26 cellular contexts compared by ENCODE assay signal in the genomic region with DNA sequence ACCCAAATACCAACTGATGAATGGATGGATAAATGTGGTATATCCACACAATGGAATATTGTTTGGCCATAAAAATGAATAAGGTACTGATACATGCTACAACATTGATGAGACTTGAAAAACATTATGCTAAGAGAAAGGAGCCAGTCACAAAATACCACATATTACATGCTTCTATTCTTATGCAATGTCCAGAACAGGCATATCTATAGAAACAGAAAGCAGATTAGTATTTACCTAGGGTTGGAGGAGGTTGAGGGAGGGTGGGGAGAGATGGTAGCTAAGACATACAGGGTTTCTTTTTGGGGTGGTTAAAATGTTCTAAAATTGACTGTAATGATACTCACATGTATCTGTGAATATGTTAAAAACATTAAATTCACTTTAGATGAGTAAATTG. TPM values are rescaled to one million over a fixed set of nuclear protein-coding genes. Genes with fewer than 3 reads are reported as not detected.
DNase-seq lines count a peak whose midpoint lies in the region; ATAC-seq, FAIRE-seq and TF ChIP-seq lines count a peak whose summit lies in the region.
"Had no signal": no experiment of that assay in that cellular context is flagged by ENCODE, and none has a peak within 500 bp of the region (broad histone marks: within the 10 kb centered on the region; RNA-seq: fewer than 3 reads in every experiment).

No MANE protein-coding gene starts in this region.

- H3K27ac ChIP-seq in GM12878 (ENCODE audit: control insufficient read depth, insufficient read depth) = no peak overlapping the region
- no peak overlapping the region for H3K27ac ChIP-seq in adrenal gland
- H3K27ac ChIP-seq: BLaER1 had no signal

- DNase-seq in OCI-M1 (lab: John Stamatoyannopoulos, UW) (peak; percentile 27), GM12878 (ENCODE audit: low read depth, low spot score) (no peak), adrenal gland (no peak), RCC 7860 (ENCODE audit: low spot score) (no peak)
- DNase-seq in activated CD4-positive, CD25-positive, alpha-beta regulatory T cell treated with anti-CD3 and anti-CD28 coated beads, Interleukin-2, amount 50 U/mL, for 72 hours = no peak
- DNase-seq: 8988T; ACHN; BE2C; C1 segment of cervical spinal cord; CD4-positive, alpha-beta memory T cell; CD4-positive, CD25-positive, alpha-beta regulatory T cell; CD8-positive, alpha-beta memory T cell; COR-L47; DMS 273 treated with DMSO at 0.1 percent for 48 hours; DMS153; DMS53; DMS79; DND-41; EL; GDM1 had no signal

- POLR2A ChIA-PET in GM12878 (lab: Charles Lee) = no interaction called here

- H3K9me3 ChIP-seq in GM12878 (replicated peaks; ENCODE audit: control insufficient read depth, insufficient read depth, low read length) (no peaks in the 10 kb centered on the region), adrenal gland (replicated peaks in 1 of 3) (no peaks in the 10 kb centered on the region)
- H3K9me3 ChIP-seq: BE2C, BLaER1 had no signal

- TF ChIP-seq EP300 in GM12878 (IDR thresholded peaks at IDR 0.05; ENCODE audit: borderline replicate concordance in 1 of 2, control insufficient read depth in 1 of 2, low read depth in 2 of 2, low read length in 2 of 2) = no peak

- no peak for FAIRE-seq in GM12878 (lab: Jason Lieb, UNC)
- no peak for FAIRE-seq in RCC 7860 (lab: Jason Lieb, UNC)
- FAIRE-seq: A204.1, GM12891, GM19239 had no signal

- H3K4me2 ChIP-seq in GM12878 (ENCODE audit: control insufficient read depth, insufficient read depth) = no peak overlapping the region
- H3K4me2 ChIP-seq: BLaER1 had no signal

- CTCF ChIA-PET in GM12878 (lab: Yijun Ruan, JAX) = interaction anchor here (1.5 kb wide), 2 partner anchors 10 to 14 kb away, joined by 3 to 4 read pairs; no protein-coding TSS in a partner anchor

- no peaks in the 10 kb centered on the region for H4K20me1 ChIP-seq in GM12878 (ENCODE audit: control insufficient read depth, insufficient read depth)
- H4K20me1 ChIP-seq: BLaER1 had no signal

- TF ChIP-seq POLR2A in GM12878 (IDR thresholded peaks at IDR 0.05; ENCODE audit: low read depth, low read length) (no peak), adrenal gland (IDR thresholded peaks at IDR 0.05) (no peak)

- RAD21 ChIA-PET in GM12878 (lab: Charles Lee; ENCODE audit: unreplicated experiment) = no interaction called here

- no peak overlapping the region for H3K9ac ChIP-seq in GM12878 (ENCODE audit: control insufficient read depth, insufficient read depth, low read length)
- H3K9ac ChIP-seq: BLaER1 had no signal

- no peaks in the 10 kb centered on the region for H3K36me3 ChIP-seq in GM12878 (ENCODE audit: control insufficient read depth in 2 of 2, insufficient read depth in 2 of 2, low read length in 1 of 2)
- no peaks in the 10 kb centered on the region for H3K36me3 ChIP-seq in adrenal gland (replicated peaks in 1 of 2)
- H3K36me3 ChIP-seq: BE2C, BLaER1 had no signal

- no peaks in the 10 kb centered on the region for H3K79me2 ChIP-seq in GM12878 (ENCODE audit: control insufficient read depth, insufficient read depth, low read length)

- peak; percentile 51 for ATAC-seq in GM12878

- SMC1A ChIA-PET in GM12878 (lab: Charles Lee; ENCODE audit: uncharacterized antibody, unreplicated experiment) = interaction anchor here (0.6 to 1.3 kb wide), 2 partner anchors 12 to 363 kb away, joined by 3 to 4 read pairs; no protein-coding TSS in a partner anchor

- H3K27me3 ChIP-seq in GM12878 (replicated peaks in 1 of 2; ENCODE audit: control insufficient read depth in 2 of 2, insufficient read depth in 2 of 2, low read length in 1 of 2) = no peaks in the 10 kb centered on the region
- H3K27me3 ChIP-seq in adrenal gland = no peaks in the 10 kb centered on the region
- H3K27me3 ChIP-seq: BE2C, BLaER1 had no signal

- no peak overlapping the region for H3K4me3 ChIP-seq in GM12878
- H3K4me3 ChIP-seq in adrenal gland = no peak overlapping the region
- H3K4me3 ChIP-seq: BLaER1 had no signal

- no peak for TF ChIP-seq RAD21 in GM12878 (IDR thresholded peaks at IDR 0.05; ENCODE audit: insufficient read depth, low read depth, low read length)

- H3K4me1 ChIP-seq in GM12878 (ENCODE audit: control insufficient read depth, insufficient read depth, low read length) (no peaks in the 10 kb centered on the region), adrenal gland (replicated peaks in 1 of 2) (no peaks in the 10 kb centered on the region)
- H3K4me1 ChIP-seq: BE2C, BLaER1 had no signal

- no TSS peak for BruUV-seq in GM12878 (replicated peaks; lab: Mats Ljungman, UMichigan)

- intact Hi-C loops in GM12878 (cut with micrococcal nuclease; ENCODE audit: unreplicated experiment) = no loop called here
- intact Hi-C loops in adrenal gland (cut with DNase I) = no loop called here

- no peak overlapping the region for H2AFZ ChIP-seq in GM12878 (ENCODE audit: control insufficient read depth, low read depth, low read length)

- no peak for TF ChIP-seq CTCF in GM12878 (IDR thresholded peaks at IDR 0.05 in 2 of 3, conservative IDR thresholded peaks at IDR 0.05 in 1 of 3; ENCODE audit: control insufficient read depth in 2 of 3, extremely low read depth in 1 of 3, insufficient read depth in 1 of 3, low read depth in 3 of 3, low read length in 3 of 3)
- TF ChIP-seq CTCF in adrenal gland (IDR thresholded peaks at IDR 0.05) = no peak

- in situ Hi-C loops in GM12878 (cut with MboI) = no loop called here

TF ChIP-seq in GM12878, 131 proteins besides CTCF, POLR2A, EP300 and RAD21:
- TF ChIP-seq HDGF (IDR thresholded peaks at IDR 0.05) (no peak), ATF2 (IDR thresholded peaks at IDR 0.05; ENCODE audit: low read length) (no peak), POU2F2 (IDR thresholded peaks at IDR 0.05; ENCODE audit: borderline replicate concordance, low read depth, low read length) (no peak), LARP7 (IDR thresholded peaks at IDR 0.05) (no peak), ZNF24 (IDR thresholded peaks at IDR 0.05) (no peak), RCOR1 (conservative IDR thresholded peaks at IDR 0.05; ENCODE audit: low read depth, low read length) (no peak), SREBF1 (IDR thresholded peaks at IDR 0.05; ENCODE audit: low read length) (no peak), IKZF1 (conservative IDR thresholded peaks at IDR 0.05) (no peak), PAX5 (IDR thresholded peaks at IDR 0.05; ENCODE audit: borderline replicate concordance, low read depth, low read length) (no peak), SUPT20H (IDR thresholded peaks at IDR 0.05; ENCODE audit: borderline replicate concordance, control insufficient read depth, low read depth, low read length) (no peak), SMAD5 (IDR thresholded peaks at IDR 0.05; ENCODE audit: low read depth) (no peak), BACH1 (IDR thresholded peaks at IDR 0.05; ENCODE audit: borderline replicate concordance) (no peak), ASH2L (IDR thresholded peaks at IDR 0.05; ENCODE audit: borderline replicate concordance, low read depth) (no peak)
- TF ChIP-seq, protein P1, sequence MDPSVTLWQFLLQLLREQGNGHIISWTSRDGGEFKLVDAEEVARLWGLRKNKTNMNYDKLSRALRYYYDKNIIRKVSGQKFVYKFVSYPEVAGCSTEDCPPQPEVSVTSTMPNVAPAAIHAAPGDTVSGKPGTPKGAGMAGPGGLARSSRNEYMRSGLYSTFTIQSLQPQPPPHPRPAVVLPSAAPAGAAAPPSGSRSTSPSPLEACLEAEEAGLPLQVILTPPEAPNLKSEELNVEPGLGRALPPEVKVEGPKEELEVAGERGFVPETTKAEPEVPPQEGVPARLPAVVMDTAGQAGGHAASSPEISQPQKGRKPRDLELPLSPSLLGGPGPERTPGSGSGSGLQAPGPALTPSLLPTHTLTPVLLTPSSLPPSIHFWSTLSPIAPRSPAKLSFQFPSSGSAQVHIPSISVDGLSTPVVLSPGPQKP (IDR thresholded peaks at IDR 0.05; ENCODE audit: low read depth, low read length) = no peak

RNA-seq across cellular contexts. Expression of gene TBX18, which starts 24.8 kb away (rescaled TPM):
- total RNA-seq in GM12878 (2013; cell fraction: nucleolus; rRNA removed) = not detected in 2 replicates
- total RNA-seq in GM12878 (2014; rRNA removed) (0.16 TPM in 1 of 2 replicates, not detected in the other), GM12878 (2014; rRNA removed; fragmentation: Illumina TruSeq; extraction: Trizol) (0.09 TPM in 1 of 2 replicates, not detected in the other), GM12878 (2021) (0.10 TPM in 1 of 2 replicates, not detected in the other), adrenal gland (10 to 100 TPM in 1 of 8 donors, 1 to 10 TPM in 7; 2.1 to 10.4 (median 3.2) TPM)
- not detected for polyA plus RNA-seq in GM12878 (2011; ENCODE audit: low read depth)
- polyA plus RNA-seq in GM12878 (2011; rRNA removed) (6.1 TPM in 2 replicates), GM12878 (2014; fragmentation: Illumina TruSeq; extraction: Trizol) (0.03 TPM in 2 replicates), GM12878 (2014; fragmentation: Nextera tagmentation; extraction: Ambion mirVana) (not detected), GM12878 (2014; rRNA removed) (0.24 TPM in 1 of 2 replicates, not detected in the other), GM12878 (2016; fragmentation: Nextera tagmentation; extraction: Ambion mirVana) (not detected), adrenal gland (1 to 10 TPM; 1.0 to 6.3 (median 2.1) TPM)
- 6.5 and 7.9 TPM in 2 replicates for polyA plus RNA-seq in GM12878 (2011; cell fraction: cytosol; rRNA removed)
- polyA plus RNA-seq in GM12878 (2011; cell fraction: nucleus; rRNA removed) = 5.5 and 7.8 TPM in 2 replicates
- polyA plus RNA-seq in GM12878 (2012) = not detected in 2 replicates
- polyA minus RNA-seq in GM12878 (2011; rRNA and poly(A)+ RNA removed) = 9.8 and 14.7 TPM in 2 replicates
- 3.3 and 4.3 TPM in 2 replicates for polyA minus RNA-seq in GM12878 (2011; cell fraction: cytosol; rRNA and poly(A)+ RNA removed)
- polyA minus RNA-seq in GM12878 (2011; cell fraction: nucleus; rRNA and poly(A)+ RNA removed) = 11.4 and 18.6 TPM in 2 replicates
- total RNA-seq: CD4-positive, alpha-beta memory T cell; CD4-positive, CD25-positive, alpha-beta regulatory T cell; CD8-positive, alpha-beta memory T cell; G401 had no signal
- polyA plus RNA-seq: CD14-positive monocyte; CD4-positive, alpha-beta memory T cell; CD4-positive, CD25-positive, alpha-beta regulatory T cell; CD8-positive, alpha-beta memory T cell had no signal
